ENCODE assay signal across 25 cellular contexts in the genomic region with DNA sequence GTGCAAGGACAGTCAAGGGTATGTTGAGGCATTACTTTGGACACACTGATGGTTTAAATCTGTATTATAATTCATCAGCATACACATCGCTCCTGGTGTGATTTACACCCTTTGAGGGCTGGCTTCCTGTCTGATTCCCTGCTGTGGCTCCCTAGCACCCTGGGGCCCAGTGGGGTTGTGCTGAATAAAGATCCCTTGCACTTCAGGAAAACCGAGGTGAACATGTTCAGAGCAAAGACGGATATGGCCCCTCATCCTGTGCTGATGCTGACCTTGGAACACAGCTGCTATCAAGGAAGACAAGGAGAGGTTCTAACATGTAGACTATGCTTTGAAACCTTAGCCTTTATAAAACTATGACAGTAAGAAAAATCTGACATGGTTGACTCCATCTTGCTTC.
DNase-seq lines count a peak whose midpoint lies in the region; ATAC-seq and TF ChIP-seq lines count a peak whose summit lies in the region.
"Had no signal": no experiment of that assay in that cellular context is flagged by ENCODE, and none has a peak within 500 bp of the region (broad histone marks: within the 10 kb centered on the region; RNA-seq: fewer than 3 reads in every experiment).

No MANE protein-coding gene starts in this region.

- no peak overlapping the region for H4K91ac ChIP-seq in mesenchymal stem cell (ENCODE audit: low read length)

- DNase-seq in left ventricle myocardium inferior (no peak), left cardiac atrium (no peak), mesenchymal stem cell (no peak), tibial artery (no peak), esophagus squamous epithelium (lab: John Stamatoyannopoulos, UW) (no peak), CD1c-positive myeloid dendritic cell (ENCODE audit: extremely low spot score) (no peak)
- DNase-seq: AML-193; C1 segment of cervical spinal cord; CD8-positive, alpha-beta T cell; DMS153; DND-41; Kasumi-1; MV-4-11; NCI-H1105; NCI-H1436 treated with DMSO at 0.1 percent for 48 hours; NCI-H187 treated with DMSO at 0.1 percent for 48 hours; NCI-H2171 treated with DMSO at 0.1 percent for 48 hours; NCI-H524; NK-92 treated with Interleukin-12 subunit alpha and Interleukin-12 subunit beta, amount 100 ng/mL, for 24 hours; PC-3; SK-N-SH had no signal

- H4K8ac ChIP-seq in mesenchymal stem cell (ENCODE audit: low read length) = peak overlapping the region; percentile 7

- intact Hi-C loops in left ventricle myocardium inferior (cut with micrococcal nuclease) = no loop called here
- intact Hi-C loops in left cardiac atrium (cut with DNase I) = no loop called here
- intact Hi-C loops in tibial artery (cut with DNase I; ENCODE audit: low total_unique reads) = no loop called here
- intact Hi-C loops in esophagus squamous epithelium (cut with DNase I) = no loop called here

- no peak overlapping the region for H2AFZ ChIP-seq in mesenchymal stem cell (ENCODE audit: low read depth, low read length)
- H2AFZ ChIP-seq: GM23248 had no signal

- TF ChIP-seq POLR2A in esophagus squamous epithelium (IDR thresholded peaks at IDR 0.05) = no peak

- no peaks in the 10 kb centered on the region for H3K79me1 ChIP-seq in mesenchymal stem cell (replicated peaks; ENCODE audit: low read length, poor library complexity, severe bottlenecking)

- peak overlapping the region in 1 of 2 experiments; percentile 48 for H3K14ac ChIP-seq in mesenchymal stem cell (ENCODE audit: low read length in 2 of 2)

- TF ChIP-seq CTCF in left ventricle myocardium inferior (IDR thresholded peaks at IDR 0.05; ENCODE audit: borderline replicate concordance) = no peak
- TF ChIP-seq CTCF in VCaP (conservative IDR thresholded peaks at IDR 0.05) = no peak
- no peak for TF ChIP-seq CTCF in tibial artery (IDR thresholded peaks at IDR 0.05)
- no peak for TF ChIP-seq CTCF in esophagus squamous epithelium (IDR thresholded peaks at IDR 0.05)

- 78% methylated on average over 3 of the region's 3 CpGs for WGBS in mesenchymal stem cell
- WGBS in esophagus squamous epithelium, 2 donors = 58 to 82% methylated on average over 1 to 3 of the region's 3 CpGs

- H3K4me3 ChIP-seq in left ventricle myocardium inferior (no peak overlapping the region), mesenchymal stem cell (ENCODE audit: insufficient read depth in 1 of 2, low read depth in 1 of 2, low read length in 2 of 2) (no peak overlapping the region), tibial artery (no peak overlapping the region), esophagus squamous epithelium (no peak overlapping the region)
- H3K4me3 ChIP-seq: GM23248, HAP-1, K562 had no signal

- H3K9ac ChIP-seq in mesenchymal stem cell (ENCODE audit: low read length) = no peak overlapping the region
- H3K9ac ChIP-seq: GM23248, SK-N-SH had no signal

- H2BK12ac ChIP-seq in mesenchymal stem cell (ENCODE audit: low read length in 2 of 2) = no peak overlapping the region

- no peak for ATAC-seq in left cardiac atrium
- ATAC-seq: CD8-positive, alpha-beta T cell; K562; PC-3 had no signal

- no peak overlapping the region for H2BK15ac ChIP-seq in mesenchymal stem cell (ENCODE audit: low read depth, poor library complexity, severe bottlenecking)

- H3K4me1 ChIP-seq in left ventricle myocardium inferior = peaks cover 16% of the 10 kb centered on the region
- H3K4me1 ChIP-seq in mesenchymal stem cell (ENCODE audit: control insufficient read depth, insufficient read depth, low read depth, low read length) = no peaks in the 10 kb centered on the region
- H3K4me1 ChIP-seq in tibial artery = peaks cover 0 to 21% (median 5%) of the 10 kb centered on the region in 4 donors
- peaks cover 0 to 7% (median 6%) of the 10 kb centered on the region in 3 donors for H3K4me1 ChIP-seq in esophagus squamous epithelium

- H3K27ac ChIP-seq in left ventricle myocardium inferior (replicated peaks) = peak overlapping the region; percentile 19
- peak overlapping the region; percentile 62 for H3K27ac ChIP-seq in VCaP
- no peak overlapping the region for H3K27ac ChIP-seq in mesenchymal stem cell (ENCODE audit: low read length, poor library complexity, severe bottlenecking)
- no peak overlapping the region for H3K27ac ChIP-seq in tibial artery
- no peak overlapping the region for H3K27ac ChIP-seq in esophagus squamous epithelium
- H3K27ac ChIP-seq: GM23248 had no signal

- H2BK120ac ChIP-seq in mesenchymal stem cell (ENCODE audit: low read depth, low read length) = no peak overlapping the region

- no peak overlapping the region for H3K18ac ChIP-seq in mesenchymal stem cell (ENCODE audit: low read depth in 1 of 2, low read length in 2 of 2)

- H3K27me3 ChIP-seq in left ventricle myocardium inferior (ENCODE audit: low read depth) = peaks cover 30% of the 10 kb centered on the region
- H3K27me3 ChIP-seq in mesenchymal stem cell (ENCODE audit: control insufficient read depth in 1 of 2, insufficient read depth in 1 of 2, low read length in 2 of 2) = peaks cover 47 to 63% of the 10 kb centered on the region in 2 experiments
- H3K27me3 ChIP-seq in tibial artery = peaks cover 0 to 22% of the 10 kb centered on the region in 2 donors
- H3K27me3 ChIP-seq in esophagus squamous epithelium = peaks cover 0 to 47% (median 0%) of the 10 kb centered on the region in 4 donors

- peaks cover 7% of the 10 kb centered on the region for H3K9me3 ChIP-seq in left ventricle myocardium inferior (replicated peaks)
- peaks cover 5% of the 10 kb centered on the region for H3K9me3 ChIP-seq in mesenchymal stem cell (ENCODE audit: control insufficient read depth, low read length)
- H3K9me3 ChIP-seq in tibial artery = peaks cover 0 to 6% (median 0%) of the 10 kb centered on the region in 3 donors
- no peaks in the 10 kb centered on the region for H3K9me3 ChIP-seq in esophagus squamous epithelium
- H3K9me3 ChIP-seq: HAP-1, SK-N-SH had no signal

- H3K36me3 ChIP-seq in left ventricle myocardium inferior (no peaks in the 10 kb centered on the region), mesenchymal stem cell (ENCODE audit: control insufficient read depth in 1 of 2, insufficient read depth in 2 of 2, low read depth in 1 of 2, low read length in 2 of 2) (no peaks in the 10 kb centered on the region), tibial artery (no peaks in the 10 kb centered on the region), esophagus squamous epithelium (no peaks in the 10 kb centered on the region)
- H3K36me3 ChIP-seq: HAP-1 had no signal

- no peak overlapping the region for H3K23ac ChIP-seq in mesenchymal stem cell (ENCODE audit: low read length in 2 of 2)

- no peak overlapping the region for H2BK5ac ChIP-seq in mesenchymal stem cell (ENCODE audit: low read depth, low read length, poor library complexity, severe bottlenecking)

- H2AK5ac ChIP-seq in mesenchymal stem cell (ENCODE audit: low read length, severe bottlenecking) = no peak overlapping the region

- no peak overlapping the region for H3K4me2 ChIP-seq in mesenchymal stem cell (ENCODE audit: low read length, poor library complexity, severe bottlenecking)
- H3K4me2 ChIP-seq: SK-N-SH had no signal

- H3K4ac ChIP-seq in mesenchymal stem cell (ENCODE audit: low read depth in 1 of 2, low read length in 2 of 2) = no peak overlapping the region

Comparison
In these comparisons a context has a peak if more than half of its experiments do, and no peak if none do; other contexts are left out.
1. H3K27ac ChIP-seq: peak in left ventricle myocardium inferior (single experiment) and VCaP (single experiment); none in mesenchymal stem cell (single experiment), tibial artery (0 of 2) and esophagus squamous epithelium (0 of 4).